ENCODE assay signal across 10 cellular contexts in genomic region chr11:122784325-122785155, GRCh38. TPM values are rescaled to one million over a fixed set of nuclear protein-coding genes. Genes with fewer than 3 reads are reported as not detected.
DNase-seq lines count a peak whose midpoint lies in the region; FAIRE-seq and TF ChIP-seq lines count a peak whose summit lies in the region.
"Had no signal": no experiment of that assay in that cellular context is flagged by ENCODE, and none has a peak within 500 bp of the region (broad histone marks: within the 10 kb centered on the region; RNA-seq: fewer than 3 reads in every experiment).

No MANE protein-coding gene starts in this region.

- peaks cover 8% of the 10 kb centered on the region for H3K79me2 ChIP-seq in osteoblast (ENCODE audit: insufficient read depth, low read length)

- no peak for TF ChIP-seq CTCF in AG09309 (IDR thresholded peaks at IDR 0.05; ENCODE audit: control insufficient read depth, insufficient read depth, low read depth, low read length, missing control alignments)
- no peak for TF ChIP-seq CTCF in epithelial cell of esophagus (IDR thresholded peaks at IDR 0.05; ENCODE audit: insufficient read depth, low read depth, low read length, missing control alignments)
- TF ChIP-seq CTCF in osteoblast (IDR thresholded peaks at IDR 0.05; ENCODE audit: extremely low read depth, low read depth, low read length): no peak

- no peak for FAIRE-seq in urothelium cell line (lab: Jason Lieb, UNC)
- FAIRE-seq: RCC 7860 had no signal

- DNase-seq in AG09309 (ENCODE audit: low read depth) (peak; percentile 74), epithelial cell of esophagus (ENCODE audit: low read depth) (peak; percentile 92), osteoblast (ENCODE audit: insufficient read length, low spot score, missing footprints) (peak; percentile 94), amygdala (lab: John Stamatoyannopoulos, UW) (no peak), urothelium cell line (ENCODE audit: low spot score) (no peak)
- DNase-seq in activated CD8-positive, alpha-beta memory T cell treated with anti-CD3 and anti-CD28 coated beads for 24 hours: no peak
- DNase-seq in activated effector memory CD4-positive, alpha-beta T cell treated with Interleukin-2 at 50 U/mL for 16 hours: no peak
- DNase-seq: CD8-positive, alpha-beta memory T cell had no signal

- H3K4me2 ChIP-seq in osteoblast (ENCODE audit: insufficient read depth, low read length): peak overlapping the region; percentile 51

- no peak overlapping the region for H2AFZ ChIP-seq in osteoblast (ENCODE audit: low read length)

- H3K4me3 ChIP-seq in AG09309 (ENCODE audit: control insufficient read depth, low read depth, low read length) (no peak overlapping the region), epithelial cell of esophagus (ENCODE audit: low read length) (no peak overlapping the region), osteoblast (ENCODE audit: insufficient read depth, low read length) (no peak overlapping the region)

- no peaks in the 10 kb centered on the region for H3K27me3 ChIP-seq in osteoblast (ENCODE audit: insufficient read depth, low read length)

- H3K27ac ChIP-seq in osteoblast (ENCODE audit: low read depth, low read length): peak overlapping the region; percentile 78

- H4K20me1 ChIP-seq in osteoblast (ENCODE audit: insufficient read depth, low read length): no peaks in the 10 kb centered on the region

- peaks cover 52% of the 10 kb centered on the region for H3K36me3 ChIP-seq in osteoblast (ENCODE audit: insufficient read depth, low read length)

- H3K9me3 ChIP-seq in osteoblast (ENCODE audit: low read depth, low read length): no peaks in the 10 kb centered on the region

- peaks cover 25% of the 10 kb centered on the region for H3K4me1 ChIP-seq in osteoblast (ENCODE audit: insufficient read depth, low read length)

TF ChIP-seq in PFSK-1, 5 proteins besides CTCF, POLR2A, EP300 and RAD21:
- TF ChIP-seq TAF1 (IDR thresholded peaks at IDR 0.05; ENCODE audit: borderline replicate concordance, insufficient read depth, low read length) (no peak), FOXP2 (optimal IDR thresholded peaks at IDR 0.05; ENCODE audit: borderline replicate concordance, extremely low read depth, extremely low read length, insufficient read depth) (no peak), POLR2AphosphoS5 (IDR thresholded peaks at IDR 0.05; ENCODE audit: low read depth, low read length) (0 out of 2 replicates have a peak, but pooled peaks have one; percentile 37)
TF ChIP-seq in PFSK-1: peak in this region for 1.

RNA-seq across cellular contexts. Expression of gene CRTAM, which starts 53.8 kb away (rescaled TPM):
- polyA plus RNA-seq in PFSK-1 (2012; ENCODE audit: insufficient read length, low read depth): not detected
- total RNA-seq in osteoblast: 0.59 and 1.1 TPM in 2 replicates

Comparison
In these comparisons a context has a peak if more than half of its experiments do, and no peak if none do; other contexts are left out.
1. DNase-seq: peak in AG09309 (single experiment), epithelial cell of esophagus (single experiment) and osteoblast (single experiment); none in activated CD8-positive, alpha-beta memory T cell treated with anti-CD3 and anti-CD28 coated beads for 24 hours (single experiment), activated effector memory CD4-positive, alpha-beta T cell treated with Interleukin-2 at 50 U/mL for 16 hours (single experiment), amygdala (0 of 56) and urothelium cell line (single experiment).